ENCODE assay signal across 12 cellular contexts in the genomic region with DNA sequence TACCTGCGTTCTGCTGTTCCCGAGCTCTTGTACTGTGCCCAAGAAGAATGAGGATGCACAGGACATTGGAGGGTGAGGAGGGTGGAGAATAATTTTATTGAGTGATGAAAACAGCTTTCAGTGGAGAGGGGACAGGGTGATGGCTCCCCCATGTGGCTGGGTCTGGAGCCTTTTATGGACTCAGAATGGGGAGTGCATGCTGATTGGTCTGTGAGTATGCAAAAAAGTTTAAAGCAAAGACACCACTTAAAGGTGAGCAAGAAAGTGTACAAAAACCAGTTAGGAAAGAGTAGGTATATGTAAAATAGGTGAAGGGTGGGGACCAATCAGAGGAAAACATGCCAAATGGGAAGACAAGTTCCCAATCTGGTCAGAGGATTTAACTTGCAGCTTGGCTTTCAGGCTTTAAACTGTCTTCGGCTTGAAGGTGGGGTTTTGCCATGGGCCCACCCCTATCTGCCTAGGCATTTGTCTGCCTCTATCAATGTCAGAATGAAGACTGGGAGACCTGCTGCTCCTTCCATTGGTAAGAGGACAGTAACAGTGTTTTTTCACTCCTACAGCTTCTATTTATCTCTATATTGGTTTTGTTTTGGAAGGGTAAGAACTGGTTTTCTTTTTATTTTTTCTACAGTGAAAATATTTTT.
DNase-seq lines count a peak whose midpoint lies in the region; ATAC-seq and TF ChIP-seq lines count a peak whose summit lies in the region.
"Had no signal": no experiment of that assay in that cellular context is flagged by ENCODE, and none has a peak within 500 bp of the region (broad histone marks: within the 10 kb centered on the region; RNA-seq: fewer than 3 reads in every experiment).

No MANE protein-coding gene starts in this region.

- WGBS in liver: 95% methylated on average over 3 of the region's 3 CpGs

- H3K9me3 Mint-ChIP-seq in activated naive CD4-positive, alpha-beta T cell treated with anti-CD3 and anti-CD28 coated beads for 36 hours: no peaks in the 10 kb centered on the region

- peak; percentile 81 to 92 for TF ChIP-seq RAD21 in liver (IDR thresholded peaks at IDR 0.05)

- no peak overlapping the region for H3K4me3 ChIP-seq in liver (ENCODE audit: low read depth in 1 of 3, low read length in 3 of 3)
- H3K4me3 ChIP-seq: gastroesophageal sphincter, SK-N-MC had no signal

- H3K4me1 ChIP-seq in liver (ENCODE audit: control insufficient read depth in 4 of 4, insufficient read depth in 4 of 4, low read length in 3 of 4): no peaks in the 10 kb centered on the region

- no peak overlapping the region for H3K4me3 Mint-ChIP-seq in activated naive CD4-positive, alpha-beta T cell treated with anti-CD3 and anti-CD28 coated beads for 36 hours
- H3K4me3 Mint-ChIP-seq: IgD-negative memory B cell had no signal

- H3K36me3 ChIP-seq in liver (ENCODE audit: control insufficient read depth in 4 of 4, insufficient read depth in 3 of 4, low read depth in 1 of 4, low read length in 3 of 4): no peaks in the 10 kb centered on the region
- H3K36me3 ChIP-seq: gastroesophageal sphincter had no signal

- in situ Hi-C loops in ACHN (cut with HindIII; ENCODE audit: low pct_ligation_motif_present, low pct_unique_long_range_greater_than_20kb, low sequenced_read_pairs): no loop called here

- H3K9ac ChIP-seq in liver (ENCODE audit: low read depth in 1 of 2, low read length in 2 of 2): no peak overlapping the region

- peaks cover 30% of the 10 kb centered on the region for H3K27me3 Mint-ChIP-seq in activated naive CD4-positive, alpha-beta T cell treated with anti-CD3 and anti-CD28 coated beads for 36 hours (ENCODE audit: low read depth)

- no peaks in the 10 kb centered on the region for H3K9me3 ChIP-seq in liver (ENCODE audit: control insufficient read depth in 4 of 4, low read length in 3 of 4)
- H3K9me3 ChIP-seq: gastroesophageal sphincter had no signal

- intact Hi-C loops in activated naive CD4-positive, alpha-beta T cell treated with anti-CD3 and anti-CD28 coated beads for 36 hours (cut with micrococcal nuclease): loop anchor here (1.0 to 10.0 kb wide), 5 partner anchors 15 to 1297 kb away; no protein-coding TSS in a partner anchor

- no peak overlapping the region for H3K27ac Mint-ChIP-seq in activated naive CD4-positive, alpha-beta T cell treated with anti-CD3 and anti-CD28 coated beads for 36 hours
- H3K27ac Mint-ChIP-seq: IgD-negative memory B cell had no signal

- peaks cover 44% of the 10 kb centered on the region for H3K4me1 Mint-ChIP-seq in activated naive CD4-positive, alpha-beta T cell treated with anti-CD3 and anti-CD28 coated beads for 36 hours (ENCODE audit: low read depth)

- no peak for ATAC-seq in HG03460 (IDR thresholded peaks at IDR 0.05; ENCODE audit: unreplicated experiment)
- ATAC-seq: gastroesophageal sphincter had no signal

- CTCF ChIA-PET in activated naive CD4-positive, alpha-beta T cell treated with anti-CD3 and anti-CD28 coated beads for 36 hours (lab: Charles Lee): interaction anchor here (1.1 to 3.8 kb wide), 8 partner anchors 11 to 64 kb away, joined by 3 to 19 read pairs (median 8); no protein-coding TSS in a partner anchor

- H3K36me3 Mint-ChIP-seq in activated naive CD4-positive, alpha-beta T cell treated with anti-CD3 and anti-CD28 coated beads for 36 hours (ENCODE audit: low read depth): no peaks in the 10 kb centered on the region
- H3K36me3 Mint-ChIP-seq: IgD-negative memory B cell had no signal

- DNase-seq in ACHN: peak; percentile 6
- DNase-seq in activated naive CD4-positive, alpha-beta T cell treated with anti-CD3 and anti-CD28 coated beads for 36 hours: peak; percentile 75
- DNase-seq in NCI-H2227 (lab: John Stamatoyannopoulos, UW; ENCODE audit: unreplicated experiment): no peak
- no peak for DNase-seq in NCI-H748 treated with DMSO at 0.1 percent for 48 hours (lab: John Stamatoyannopoulos, UW)
- no peak for DNase-seq in NCI-H524 treated with DMSO at 0.1 percent for 48 hours (lab: John Stamatoyannopoulos, UW)
- DNase-seq: H7 had no signal

- peak; percentile 15; the same call in 1 of the 2 replicates for TF ChIP-seq CTCF in GM12874 (IDR thresholded peaks at IDR 0.05; ENCODE audit: insufficient read depth, low read depth, low read length)
- TF ChIP-seq CTCF in liver (IDR thresholded peaks at IDR 0.05; ENCODE audit: low read depth, low read length, missing input control): peak; percentile 61

- no peaks in the 10 kb centered on the region for H3K27me3 ChIP-seq in liver (ENCODE audit: control insufficient read depth in 4 of 4, insufficient read depth in 4 of 4, low read length in 3 of 4)
- H3K27me3 ChIP-seq: gastroesophageal sphincter had no signal

- H3K27ac ChIP-seq in liver (ENCODE audit: low read depth in 1 of 2, low read length in 2 of 2): no peak overlapping the region
- H3K27ac ChIP-seq: gastroesophageal sphincter, SK-N-MC had no signal

TF ChIP-seq in liver, 16 proteins besides CTCF, POLR2A, EP300 and RAD21:
- no peak for TF ChIP-seq EGR1 (IDR thresholded peaks at IDR 0.05; ENCODE audit: low read depth in 2 of 2)
- no peak for TF ChIP-seq SP1 (IDR thresholded peaks at IDR 0.05)
- TF ChIP-seq REST (IDR thresholded peaks at IDR 0.05): no peak
- TF ChIP-seq NR2F2 (IDR thresholded peaks at IDR 0.05): no peak
- no peak for TF ChIP-seq HNF4G (IDR thresholded peaks at IDR 0.05)
- no peak for TF ChIP-seq ATF3 (IDR thresholded peaks at IDR 0.05)
- TF ChIP-seq, protein P1, sequence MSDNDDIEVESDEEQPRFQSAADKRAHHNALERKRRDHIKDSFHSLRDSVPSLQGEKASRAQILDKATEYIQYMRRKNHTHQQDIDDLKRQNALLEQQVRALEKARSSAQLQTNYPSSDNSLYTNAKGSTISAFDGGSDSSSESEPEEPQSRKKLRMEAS (IDR thresholded peaks at IDR 0.05): no peak
- no peak for TF ChIP-seq YY1 (IDR thresholded peaks at IDR 0.05)
- no peak for TF ChIP-seq FOXA2 (IDR thresholded peaks at IDR 0.05)
- no peak for TF ChIP-seq GABPA (IDR thresholded peaks at IDR 0.05 in 1 of 2, conservative IDR thresholded peaks at IDR 0.05 in 1 of 2)
- TF ChIP-seq, protein P2, sequence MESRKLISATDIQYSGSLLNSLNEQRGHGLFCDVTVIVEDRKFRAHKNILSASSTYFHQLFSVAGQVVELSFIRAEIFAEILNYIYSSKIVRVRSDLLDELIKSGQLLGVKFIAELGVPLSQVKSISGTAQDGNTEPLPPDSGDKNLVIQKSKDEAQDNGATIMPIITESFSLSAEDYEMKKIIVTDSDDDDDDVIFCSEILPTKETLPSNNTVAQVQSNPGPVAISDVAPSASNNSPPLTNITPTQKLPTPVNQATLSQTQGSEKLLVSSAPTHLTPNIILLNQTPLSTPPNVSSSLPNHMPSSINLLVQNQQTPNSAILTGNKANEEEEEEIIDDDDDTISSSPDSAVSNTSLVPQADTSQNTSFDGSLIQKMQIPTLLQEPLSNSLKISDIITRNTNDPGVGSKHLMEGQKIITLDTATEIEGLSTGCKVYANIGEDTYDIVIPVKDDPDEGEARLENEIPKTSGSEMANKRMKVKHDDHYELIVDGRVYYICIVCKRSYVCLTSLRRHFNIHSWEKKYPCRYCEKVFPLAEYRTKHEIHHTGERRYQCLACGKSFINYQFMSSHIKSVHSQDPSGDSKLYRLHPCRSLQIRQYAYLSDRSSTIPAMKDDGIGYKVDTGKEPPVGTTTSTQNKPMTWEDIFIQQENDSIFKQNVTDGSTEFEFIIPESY (IDR thresholded peaks at IDR 0.05): no peak

Comparison
In these comparisons a context has a peak if more than half of its experiments do, and no peak if none do; other contexts are left out.
1. DNase-seq: peak in ACHN (single experiment) and activated naive CD4-positive, alpha-beta T cell treated with anti-CD3 and anti-CD28 coated beads for 36 hours (single experiment); none in NCI-H2227 (single experiment), NCI-H748 treated with DMSO at 0.1 percent for 48 hours (single experiment) and NCI-H524 treated with DMSO at 0.1 percent for 48 hours (single experiment).